In genomic region chr20:3767434-3768341, GRCh38 we compare ENCODE assay signal across 1 cellular context.
TF ChIP-seq lines count a peak whose summit lies in the region.

ADISSP (minus strand) TSS chr20:3767753; CDS start chr20:3760100, 7,653 bp downstream.

TF ChIP-seq in K562, 482 proteins besides CTCF, POLR2A, EP300 and RAD21 (continued from another document and continues in another):
- TF ChIP-seq ZNF280B (CRISPR knock-in tag; IDR thresholded peaks at IDR 0.05), result no peak
- TF ChIP-seq SMAD1 (IDR thresholded peaks at IDR 0.05; ENCODE audit: low read depth, low read length, partially characterized antibody), result no peak
- TF ChIP-seq LEF1 (IDR thresholded peaks at IDR 0.05), result no peak
- no peak for TF ChIP-seq KLF16 (IDR thresholded peaks at IDR 0.05)
- no peak for TF ChIP-seq BRCA1 (IDR thresholded peaks at IDR 0.05)
- no peak for TF ChIP-seq BRCA1 (CRISPR knock-in tag; IDR thresholded peaks at IDR 0.05)
- no peak for TF ChIP-seq CUX1 (CRISPR knock-in tag; IDR thresholded peaks at IDR 0.05)
- TF ChIP-seq ZNF830 (CRISPR knock-in tag; IDR thresholded peaks at IDR 0.05), result no peak
- TF ChIP-seq ZZZ3 (IDR thresholded peaks at IDR 0.05), result no peak
- no peak for TF ChIP-seq ZNF75A (CRISPR knock-in tag; IDR thresholded peaks at IDR 0.05)
- TF ChIP-seq RHOXF2B (CRISPR knock-in tag; conservative IDR thresholded peaks at IDR 0.05), result no peak
- TF ChIP-seq MNT (conservative IDR thresholded peaks at IDR 0.05), result peak; percentile 67 to 89
- no peak for TF ChIP-seq DNMT1 (IDR thresholded peaks at IDR 0.05)
- 0 out of 4 replicates have a peak, but pooled peaks of 1 of the 2 experiments have one; percentile 40 for TF ChIP-seq KDM4B (IDR thresholded peaks at IDR 0.05; ENCODE audit: borderline replicate concordance in 2 of 2, low read depth in 1 of 2)
- TF ChIP-seq ZNF239 (CRISPR knock-in tag; IDR thresholded peaks at IDR 0.05), result no peak
- TF ChIP-seq ZC3H4 (CRISPR knock-in tag; IDR thresholded peaks at IDR 0.05; ENCODE audit: borderline replicate concordance), result no peak; the same call in 1 of the 2 replicates
- peak; percentile 79 for TF ChIP-seq MGA (IDR thresholded peaks at IDR 0.05)
- TF ChIP-seq HCFC1 (IDR thresholded peaks at IDR 0.05; ENCODE audit: low read depth, low read length), result no peak
- no peak for TF ChIP-seq PML (IDR thresholded peaks at IDR 0.05; ENCODE audit: low read length)
- TF ChIP-seq ZNF431 (CRISPR knock-in tag; IDR thresholded peaks at IDR 0.05), result peak; percentile 16; the same call in 1 of the 2 replicates
- peak; percentile 94 for TF ChIP-seq RAD51 (IDR thresholded peaks at IDR 0.05; ENCODE audit: borderline replicate concordance, low read depth)
- TF ChIP-seq NR3C1 (CRISPR knock-in tag; IDR thresholded peaks at IDR 0.05), result 0 out of 2 replicates have a peak, but pooled peaks have one; percentile 62
- peak; percentile 84 for TF ChIP-seq SAP30 (IDR thresholded peaks at IDR 0.05; ENCODE audit: borderline replicate concordance, insufficient read depth, low read depth, low read length, poor library complexity, severe bottlenecking)
- no peak for TF ChIP-seq STAT5B (CRISPR knock-in tag; IDR thresholded peaks at IDR 0.05)
- no peak for TF ChIP-seq BMI1 (IDR thresholded peaks at IDR 0.05; ENCODE audit: low read length)
- no peak for TF ChIP-seq SRSF3 (IDR thresholded peaks at IDR 0.05; ENCODE audit: insufficient read depth, low read length)
- no peak for TF ChIP-seq STAT6 (CRISPR knock-in tag; IDR thresholded peaks at IDR 0.05)
- no peak for TF ChIP-seq ATF4 (CRISPR knock-in tag; IDR thresholded peaks at IDR 0.05)
- peak; percentile 75 for TF ChIP-seq RBFOX2 (IDR thresholded peaks at IDR 0.05; ENCODE audit: low read depth, low read length)
- no peak for TF ChIP-seq TRIM25 (IDR thresholded peaks at IDR 0.05; ENCODE audit: borderline replicate concordance)
